ENCODE assay signal across 23 cellular contexts in the genomic region with DNA sequence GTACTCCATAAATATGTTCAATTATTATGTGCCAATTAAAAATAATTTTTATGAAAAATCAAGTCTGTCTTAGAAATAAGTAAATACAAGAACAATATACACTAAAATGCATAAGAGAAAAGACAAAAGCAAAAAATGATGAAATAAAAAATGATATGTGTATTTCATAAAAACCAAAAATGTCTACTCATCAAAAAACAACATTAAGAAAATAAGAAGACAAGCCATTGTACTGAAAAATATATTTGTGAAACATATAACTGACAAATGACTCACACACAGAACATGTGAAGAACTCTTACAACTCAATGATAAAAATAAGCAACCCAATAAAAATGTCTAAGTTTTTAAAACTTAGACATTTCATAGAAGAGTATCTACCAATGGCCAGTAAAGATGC.
"Had no signal": no experiment of that assay in that cellular context is flagged by ENCODE, and none has a peak within 500 bp of the region (broad histone marks: within the 10 kb centered on the region; RNA-seq: fewer than 3 reads in every experiment).

No MANE protein-coding gene starts in this region.

- H3K9me3 ChIP-seq: MG63, SJSA1 had no signal

- H3K36me3 ChIP-seq: MG63, SJSA1 had no signal

- H3K27me3 ChIP-seq: MG63, SJSA1 had no signal

- H3K4me1 ChIP-seq: SJSA1 had no signal

- H3K4me3 ChIP-seq: MG63, SJSA1, SK-N-MC had no signal

- FAIRE-seq: RCC 7860 had no signal

- H3K27ac ChIP-seq: SJSA1, SK-N-MC had no signal

- DNase-seq: Karpas-422, KG1, MG63, NCI-H1092, NCI-H1105 treated with DMSO at 0.1 percent for 48 hours, NCI-H1417 treated with DMSO at 0.1 percent for 48 hours, NCI-H146, NCI-H1694 treated with DMSO at 0.1 percent for 48 hours, NCI-H1930, NCI-H2081, NCI-H2107, NCI-H226, NCI-H446, NCI-H510A, NCI-H524 treated with DMSO at 0.1 percent for 48 hours, NCI-H69, NCI-H774, Right ventricle myocardium superior, RPMI8226, SIG-M5 had no signal
